16 cellular contexts compared by ENCODE assay signal in the genomic region with DNA sequence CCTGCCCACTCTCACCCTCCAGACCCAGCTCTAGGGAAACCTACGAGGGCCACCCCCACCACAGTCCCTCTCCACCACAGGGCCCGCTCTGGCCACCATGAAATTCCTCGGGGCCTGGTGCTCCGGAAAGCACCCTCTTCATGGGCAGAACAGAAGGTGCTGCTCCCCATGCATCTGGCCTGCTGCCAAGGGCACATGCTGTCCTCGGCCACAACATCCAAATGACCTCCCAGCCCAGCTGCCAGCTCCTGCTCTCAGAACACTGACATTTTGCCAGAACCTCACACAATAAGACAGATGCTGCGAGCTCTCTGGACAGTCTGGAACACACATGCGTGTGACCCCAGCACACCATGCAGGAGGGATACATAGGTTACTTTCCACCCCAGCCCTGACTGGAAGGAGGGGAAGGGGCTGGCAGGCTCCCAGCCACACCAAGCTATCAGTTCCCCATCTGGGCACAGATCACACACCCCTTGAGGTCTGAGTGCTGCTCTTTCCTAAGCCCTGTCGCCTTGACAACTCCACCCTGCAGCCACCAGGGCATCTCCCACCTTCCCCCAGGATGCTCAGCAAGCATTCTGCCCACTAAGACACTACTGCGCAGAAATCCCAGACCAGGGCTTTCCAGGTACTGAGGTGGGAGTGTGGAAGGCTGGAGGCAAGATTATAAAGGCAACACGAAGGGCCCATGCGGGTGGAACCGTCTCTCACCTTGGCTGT. TPM values are rescaled to one million over a fixed set of nuclear protein-coding genes. Genes with fewer than 3 reads are reported as not detected.
DNase-seq lines count a peak whose midpoint lies in the region; ATAC-seq and TF ChIP-seq lines count a peak whose summit lies in the region.
"Had no signal": no experiment of that assay in that cellular context is flagged by ENCODE, and none has a peak within 500 bp of the region (broad histone marks: within the 10 kb centered on the region; RNA-seq: fewer than 3 reads in every experiment).

No MANE protein-coding gene starts in this region.

- TF ChIP-seq EP300 in SK-N-SH (IDR thresholded peaks at IDR 0.05; ENCODE audit: borderline replicate concordance in 1 of 2, low read depth in 1 of 2, low read length in 1 of 2), result peak in 1 of 2 experiments; percentile 18; a peak in 1 of 4 replicates

- H3F3A ChIP-seq in SK-N-SH (replicated peaks; ENCODE audit: insufficient read depth), result no peaks in the 10 kb centered on the region

- H3K27ac ChIP-seq in SK-N-SH (ENCODE audit: low read depth in 2 of 2, low read length in 1 of 2), result peak overlapping the region in 1 of 2 experiments; percentile 73; a peak in 2 of 4 replicates
- H3K27ac ChIP-seq in left ventricle myocardium inferior (replicated peaks), result peak overlapping the region; percentile 84
- H3K27ac ChIP-seq in psoas muscle, result no peak overlapping the region
- no peak overlapping the region for H3K27ac ChIP-seq in endodermal cell (ENCODE audit: low read depth, low read length)
- H3K27ac ChIP-seq: C4-2B, ovary, SJCRH30, tibial artery had no signal

- intact Hi-C loops in left ventricle myocardium inferior (cut with micrococcal nuclease), result no loop called here
- intact Hi-C loops in psoas muscle (cut with DNase I), result no loop called here

- no peaks in the 10 kb centered on the region for H3K4me1 Mint-ChIP-seq in endodermal cell

- CTCF ChIA-PET in SK-N-SH (lab: Yijun Ruan, JAX), result interaction anchor here (0.9 to 2.4 kb wide), 8 partner anchors 14 to 122 kb away, joined by 3 to 8 read pairs (median 4); a partner anchor contains a TSS

- no peak overlapping the region for H2AFZ ChIP-seq in SK-N-SH (ENCODE audit: low read depth)

- H3K9me2 ChIP-seq in SK-N-SH, result no peaks in the 10 kb centered on the region

- no peak overlapping the region for H3K27ac Mint-ChIP-seq in endodermal cell

- H3K4me3 ChIP-seq in SK-N-SH (ENCODE audit: low read depth in 2 of 2, low read length in 1 of 2), result no peak overlapping the region
- H3K4me3 ChIP-seq in left ventricle myocardium inferior, result no peak overlapping the region
- no peak overlapping the region for H3K4me3 ChIP-seq in psoas muscle
- no peak overlapping the region for H3K4me3 ChIP-seq in endodermal cell (ENCODE audit: low read length)
- H3K4me3 ChIP-seq: ovary, SJCRH30, tibial artery had no signal

- peak; percentile 20 for DNase-seq in DMS79 treated with DMSO at 0.1 percent for 48 hours (lab: John Stamatoyannopoulos, UW)
- DNase-seq in SK-N-SH, result peak; percentile 83
- DNase-seq in left ventricle myocardium inferior, result peak; percentile 69
- peak; percentile 39 to 84 for DNase-seq in psoas muscle
- no peak for DNase-seq in hepatic stellate cell (ENCODE audit: low spot score)
- DNase-seq in endodermal cell, result no peak
- DNase-seq: activated CD4-positive, alpha-beta T cell treated with anti-CD3 and anti-CD28 coated beads, Interleukin-2, amount 50 U/mL, for 48 hours; effector CD8-positive, alpha-beta T cell; NCI-H1930; tibial artery had no signal

- peaks cover 0 to 26% of the 10 kb centered on the region in 2 experiments; a peak in 1 of 4 replicates for H3K4me1 ChIP-seq in SK-N-SH (ENCODE audit: control insufficient read depth in 1 of 2, insufficient read depth in 2 of 2, low read depth in 1 of 2, low read length in 1 of 2)
- peaks cover 43% of the 10 kb centered on the region for H3K4me1 ChIP-seq in left ventricle myocardium inferior
- H3K4me1 ChIP-seq in psoas muscle, result no peaks in the 10 kb centered on the region
- H3K4me1 ChIP-seq in endodermal cell (ENCODE audit: control insufficient read depth, insufficient read depth, low read length), result no peaks in the 10 kb centered on the region
- H3K4me1 ChIP-seq: SJCRH30 had no signal

- H3K9me3 ChIP-seq in SK-N-SH (no peaks in the 10 kb centered on the region), left ventricle myocardium inferior (replicated peaks) (no peaks in the 10 kb centered on the region), psoas muscle (no peaks in the 10 kb centered on the region), endodermal cell (ENCODE audit: control insufficient read depth, low read length) (no peaks in the 10 kb centered on the region)
- H3K9me3 ChIP-seq: ovary, SJCRH30 had no signal

- H3K36me3 Mint-ChIP-seq in endodermal cell (ENCODE audit: low read depth), result peaks cover 33% of the 10 kb centered on the region

- H4K20me1 ChIP-seq in SK-N-SH (ENCODE audit: insufficient read depth), result peaks cover 22% of the 10 kb centered on the region; the same call in 1 of the 2 replicates

- H3K27me3 Mint-ChIP-seq in endodermal cell (ENCODE audit: insufficient read depth), result no peaks in the 10 kb centered on the region

- ATAC-seq in psoas muscle, result peak; percentile 47 to 87 (median 70)
- ATAC-seq in GM18870 (IDR thresholded peaks at IDR 0.05; ENCODE audit: unreplicated experiment), result no peak
- ATAC-seq: HCT116 had no signal

- H3K27me3 ChIP-seq in SK-N-SH (ENCODE audit: insufficient read depth) (peaks cover 38% of the 10 kb centered on the region), left ventricle myocardium inferior (ENCODE audit: low read depth) (no peaks in the 10 kb centered on the region), psoas muscle (ENCODE audit: insufficient read depth in 3 of 3, low read length in 2 of 3) (no peaks in the 10 kb centered on the region), endodermal cell (ENCODE audit: control insufficient read depth, insufficient read depth, low read length, poor library complexity, severe bottlenecking) (no peaks in the 10 kb centered on the region)
- H3K27me3 ChIP-seq: ovary, SJCRH30, tibial artery had no signal

- TF ChIP-seq RAD21 in SK-N-SH (IDR thresholded peaks at IDR 0.05; ENCODE audit: low read length), result no peak

- H3K9ac ChIP-seq in SK-N-SH, result no peak overlapping the region
- H3K9ac ChIP-seq in endodermal cell (ENCODE audit: extremely low read depth, low read length, poor library complexity, severe bottlenecking), result no peak overlapping the region

- no peak overlapping the region for H3K4me2 ChIP-seq in SK-N-SH

- no peak overlapping the region for H3K4me3 Mint-ChIP-seq in endodermal cell

- TF ChIP-seq CTCF in SK-N-SH (IDR thresholded peaks at IDR 0.05) (no peak), left ventricle myocardium inferior (IDR thresholded peaks at IDR 0.05; ENCODE audit: borderline replicate concordance) (no peak), psoas muscle (IDR thresholded peaks at IDR 0.05) (no peak), endodermal cell (conservative IDR thresholded peaks at IDR 0.05) (no peak)

- H3K9me3 Mint-ChIP-seq in endodermal cell, result peaks cover 83% of the 10 kb centered on the region

- WGBS in SK-N-SH (ENCODE audit: low lambda C conversion rate), result 32% methylated on average over 6 of the region's 12 CpGs
- WGBS in psoas muscle, 3 donors, result 53 to 68% (median 60%) methylated on average over 10 to 12 of the region's 12 CpGs
- 83 to 100% methylated on average over 3 to 12 of the region's 12 CpGs for WGBS in endodermal cell (ENCODE audit: insufficient coverage in 1 of 2, insufficient read length in 1 of 2), 2 experiments

- POLR2A ChIA-PET in SK-N-SH (lab: Yijun Ruan, JAX), result interaction anchor here (1.0 kb wide), 2 partner anchors 39 to 66 kb away, joined by 3 to 5 read pairs; no protein-coding TSS in a partner anchor

- H3K36me3 ChIP-seq in SK-N-SH (replicated peaks in 1 of 2; ENCODE audit: control insufficient read depth in 1 of 2, insufficient read depth in 2 of 2, low read length in 1 of 2) (peaks cover 0 to 8% of the 10 kb centered on the region in 2 experiments), left ventricle myocardium inferior (peaks cover 8% of the 10 kb centered on the region), psoas muscle (ENCODE audit: insufficient read depth in 1 of 2, low read depth in 1 of 2) (peaks cover 0 to 24% of the 10 kb centered on the region in 2 donors), endodermal cell (ENCODE audit: control insufficient read depth, insufficient read depth, low read length) (no peaks in the 10 kb centered on the region)
- H3K36me3 ChIP-seq: ovary had no signal

- H3K79me2 ChIP-seq in SK-N-SH (ENCODE audit: insufficient read depth), result peaks cover 26% of the 10 kb centered on the region; the same call in 1 of the 2 replicates

TF ChIP-seq in SK-N-SH, 30 proteins besides CTCF, POLR2A, EP300 and RAD21 (continues in another document):
- TF ChIP-seq, protein P1, sequence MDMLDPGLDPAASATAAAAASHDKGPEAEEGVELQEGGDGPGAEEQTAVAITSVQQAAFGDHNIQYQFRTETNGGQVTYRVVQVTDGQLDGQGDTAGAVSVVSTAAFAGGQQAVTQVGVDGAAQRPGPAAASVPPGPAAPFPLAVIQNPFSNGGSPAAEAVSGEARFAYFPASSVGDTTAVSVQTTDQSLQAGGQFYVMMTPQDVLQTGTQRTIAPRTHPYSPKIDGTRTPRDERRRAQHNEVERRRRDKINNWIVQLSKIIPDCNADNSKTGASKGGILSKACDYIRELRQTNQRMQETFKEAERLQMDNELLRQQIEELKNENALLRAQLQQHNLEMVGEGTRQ (IDR thresholded peaks at IDR 0.05; ENCODE audit: borderline replicate concordance, low read depth, low read length), result no peak

RNA-seq across cellular contexts. Expression of a gene that starts 5.8 kb away (rescaled TPM):
- polyA plus RNA-seq in SK-N-SH (2012; rRNA removed) (44.5 and 45.3 TPM in 2 replicates), psoas muscle (10 to 100 TPM; 47.8 to 53.5 (median 48.6) TPM)
- 29.3 and 41.5 TPM in 2 replicates for polyA plus RNA-seq in SK-N-SH (2012; cell fraction: cytosol; rRNA removed)
- polyA plus RNA-seq in SK-N-SH (2012; cell fraction: nucleus; rRNA removed), result 24.8 and 34.7 TPM in 2 replicates
- total RNA-seq in left ventricle myocardium inferior (39.3 TPM), psoas muscle (10 to 100 TPM; 17.0 to 34.3 (median 20.6) TPM), endodermal cell (10 to 100 TPM; 17.1 to 20.8 TPM)
- polyA plus RNA-seq in endodermal cell (2013, experiment 1 of 2), result 20.0 TPM
- 18.4 TPM for polyA plus RNA-seq in endodermal cell (2013, experiment 2 of 2)

RNA-seq across cellular contexts. Expression of a gene that starts 53.9 kb away (rescaled TPM):
- polyA plus RNA-seq in SK-N-SH (2012; rRNA removed) (0.05 and 0.08 TPM in 2 replicates), psoas muscle (not detected)
- polyA plus RNA-seq in SK-N-SH (2012; cell fraction: cytosol; rRNA removed), result 0.04 and 0.07 TPM in 2 replicates
- polyA plus RNA-seq in SK-N-SH (2012; cell fraction: nucleus; rRNA removed), result 0.06 TPM in 1 of 2 replicates, not detected in the other
- total RNA-seq in left ventricle myocardium inferior (not detected), psoas muscle (not detected), endodermal cell (under 1 TPM; 0.18 to 0.31 TPM)
- polyA plus RNA-seq in endodermal cell (2013, experiment 1 of 2), result 1.5 TPM
- polyA plus RNA-seq in endodermal cell (2013, experiment 2 of 2), result 1.3 TPM
- total RNA-seq: mononuclear cell had no signal

Comparison
In these comparisons a context has a peak if more than half of its experiments do, and no peak if none do; other contexts are left out.
1. DNase-seq: peak in DMS79 treated with DMSO at 0.1 percent for 48 hours (single experiment), SK-N-SH (single experiment), left ventricle myocardium inferior (single experiment) and psoas muscle (2 of 2); none in hepatic stellate cell (single experiment) and endodermal cell (single experiment).